ENCODE assay signal across 18 cellular contexts in the genomic region with DNA sequence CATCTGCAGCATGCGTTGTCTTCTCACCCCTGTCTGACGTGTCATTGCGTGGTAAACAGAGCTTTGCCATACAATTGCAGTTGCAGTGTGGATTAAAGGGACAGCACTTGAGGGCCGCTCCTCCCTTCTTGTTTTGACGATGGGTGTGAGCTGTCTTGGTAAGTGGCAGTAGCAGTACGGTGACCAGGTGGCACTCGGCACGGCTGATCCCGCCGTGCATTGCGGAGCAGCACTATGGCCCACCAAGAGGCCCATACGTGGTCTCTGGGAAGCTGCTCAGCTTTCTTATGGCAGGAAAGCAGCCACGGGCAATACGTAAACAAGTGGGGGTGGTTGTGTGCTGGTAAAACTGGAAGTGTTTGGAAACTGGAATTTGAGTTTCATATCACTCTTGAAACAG. TPM values are rescaled to one million over a fixed set of nuclear protein-coding genes. Genes with fewer than 3 reads are reported as not detected.
A peak's percentile ranks its signal among the peaks of the same experiment; 100 is the strongest.
DNase-seq lines count a peak whose midpoint lies in the region; ATAC-seq and TF ChIP-seq lines count a peak whose summit lies in the region.
"Had no signal": no experiment of that assay in that cellular context is flagged by ENCODE, and none has a peak within 500 bp of the region (broad histone marks: within the 10 kb centered on the region; RNA-seq: fewer than 3 reads in every experiment).

No MANE protein-coding gene starts in this region.

- H3K4me3 Mint-ChIP-seq in activated naive CD4-positive, alpha-beta T cell treated with anti-CD3 and anti-CD28 coated beads, Interleukin-2, amount 50 U/mL, for 24 hours, result no peak overlapping the region
- no peak overlapping the region for H3K4me3 Mint-ChIP-seq in T-helper 17 cell
- H3K4me3 Mint-ChIP-seq: HFFc6 had no signal

- no peaks in the 10 kb centered on the region for H3K9me3 Mint-ChIP-seq in activated naive CD4-positive, alpha-beta T cell treated with anti-CD3 and anti-CD28 coated beads, Interleukin-2, amount 50 U/mL, for 24 hours
- H3K9me3 Mint-ChIP-seq: HFFc6 had no signal

- H3K36me3 ChIP-seq in upper lobe of right lung (no peaks in the 10 kb centered on the region), esophagus squamous epithelium (peaks cover 0 to 56% (median 0%) of the 10 kb centered on the region in 3 donors)

- no peaks in the 10 kb centered on the region for H3K27me3 ChIP-seq in upper lobe of right lung
- no peaks in the 10 kb centered on the region for H3K27me3 ChIP-seq in esophagus squamous epithelium
- H3K27me3 ChIP-seq: BLaER1, SJSA1 had no signal

- WGBS in esophagus squamous epithelium, 2 donors, result 87 to 88% methylated on average over 6 to 14 of the region's 14 CpGs

- no peak for TF ChIP-seq CTCF in fibroblast of villous mesenchyme (IDR thresholded peaks at IDR 0.05; ENCODE audit: insufficient read depth, low read depth, low read length)
- no peak for TF ChIP-seq CTCF in upper lobe of right lung (IDR thresholded peaks at IDR 0.05)
- TF ChIP-seq CTCF in esophagus squamous epithelium (IDR thresholded peaks at IDR 0.05), result no peak

- H3K4me3 ChIP-seq in fibroblast of villous mesenchyme (ENCODE audit: low read depth, low read length) (no peak overlapping the region), upper lobe of right lung (no peak overlapping the region), esophagus squamous epithelium (no peak overlapping the region)
- H3K4me3 ChIP-seq: BLaER1, SJSA1 had no signal

- no peak for TF ChIP-seq POLR2A in esophagus squamous epithelium (IDR thresholded peaks at IDR 0.05)

- peaks cover 69% of the 10 kb centered on the region for H3K4me1 Mint-ChIP-seq in activated naive CD4-positive, alpha-beta T cell treated with anti-CD3 and anti-CD28 coated beads, Interleukin-2, amount 50 U/mL, for 24 hours
- peaks cover 45% of the 10 kb centered on the region for H3K4me1 Mint-ChIP-seq in T-helper 17 cell

- H3K27ac Mint-ChIP-seq in activated naive CD4-positive, alpha-beta T cell treated with anti-CD3 and anti-CD28 coated beads, Interleukin-2, amount 50 U/mL, for 24 hours, result peak overlapping the region; percentile 70
- peak overlapping the region; percentile 56 for H3K27ac Mint-ChIP-seq in T-helper 17 cell
- H3K27ac Mint-ChIP-seq: HFFc6 had no signal

- H3K27ac ChIP-seq in upper lobe of right lung (no peak overlapping the region), esophagus squamous epithelium (no peak overlapping the region)
- H3K27ac ChIP-seq: BLaER1, HL-60, KMS-11, SJSA1 had no signal

- no peaks in the 10 kb centered on the region for H3K27me3 Mint-ChIP-seq in activated naive CD4-positive, alpha-beta T cell treated with anti-CD3 and anti-CD28 coated beads, Interleukin-2, amount 50 U/mL, for 24 hours
- H3K27me3 Mint-ChIP-seq in T-helper 17 cell, result no peaks in the 10 kb centered on the region

- peaks cover 8% of the 10 kb centered on the region for H3K4me1 ChIP-seq in upper lobe of right lung
- peaks cover 0 to 11% (median 10%) of the 10 kb centered on the region in 3 donors for H3K4me1 ChIP-seq in esophagus squamous epithelium
- H3K4me1 ChIP-seq: SJSA1 had no signal

- H3K36me3 Mint-ChIP-seq in activated naive CD4-positive, alpha-beta T cell treated with anti-CD3 and anti-CD28 coated beads, Interleukin-2, amount 50 U/mL, for 24 hours, result peaks cover 18% of the 10 kb centered on the region
- peaks cover 16% of the 10 kb centered on the region for H3K36me3 Mint-ChIP-seq in T-helper 17 cell (ENCODE audit: low read depth)

- intact Hi-C loops in upper lobe of right lung (cut with DNase I), result no loop called here
- intact Hi-C loops in esophagus squamous epithelium (cut with DNase I), result no loop called here

- ATAC-seq in T-helper 17 cell (no peak), upper lobe of right lung (no peak)

- no peaks in the 10 kb centered on the region for H3K9me3 ChIP-seq in T-helper 17 cell (ENCODE audit: control insufficient read depth, low read length, poor library complexity, severe bottlenecking)
- no peaks in the 10 kb centered on the region for H3K9me3 ChIP-seq in upper lobe of right lung
- no peaks in the 10 kb centered on the region for H3K9me3 ChIP-seq in esophagus squamous epithelium
- H3K9me3 ChIP-seq: BLaER1, SJSA1 had no signal

- no peak for DNase-seq in activated naive CD4-positive, alpha-beta T cell (lab: John Stamatoyannopoulos, UW)
- DNase-seq in T-helper 17 cell (no peak), fibroblast of villous mesenchyme (ENCODE audit: low read depth) (peak; percentile 18), upper lobe of right lung (peak; percentile 30), Kasumi-1 (lab: John Stamatoyannopoulos, UW) (no peak), esophagus squamous epithelium (lab: John Stamatoyannopoulos, UW) (no peak)
- no peak for DNase-seq in stimulated activated CD4-positive, alpha-beta T cell treated with anti-CD3 and anti-CD28 coated beads, Interleukin-12 subunit alpha, Interleukin-12 subunit beta, amount 100 ng/mL, for 4 hours
- DNase-seq: DMS79, HFFc6, NCI-H1417 treated with DMSO at 0.1 percent for 48 hours, NCI-H2029, NCI-H345, NCI-H526 had no signal

RNA-seq across cellular contexts. Expression of a gene that starts 25.1 kb away (rescaled TPM):
- total RNA-seq in T-helper 17 cell (100 to 1,000 TPM; 106 to 108 TPM), fibroblast of villous mesenchyme (41.9 and 43.6 TPM in 2 replicates), upper lobe of right lung (82.7 TPM), esophagus squamous epithelium (10 to 100 TPM; 42.8 to 87.0 (median 65.0) TPM)

RNA-seq across cellular contexts. Expression of a gene that starts 38.4 kb away (rescaled TPM):
- 10 to 100 TPM; 54.8 to 83.8 TPM for total RNA-seq in T-helper 17 cell
- total RNA-seq in fibroblast of villous mesenchyme, result 12.5 and 15.1 TPM in 2 replicates
- total RNA-seq in upper lobe of right lung, result 69.1 TPM
- total RNA-seq in esophagus squamous epithelium, result 100 to 1,000 TPM in 2 of 4 donors, 10 to 100 TPM in 2; 53.3 to 121 (median 89.6) TPM

RNA-seq across cellular contexts. Expression of a gene that starts 53.6 kb away (rescaled TPM):
- total RNA-seq in T-helper 17 cell (10 to 100 TPM; 12.1 to 18.2 TPM), fibroblast of villous mesenchyme (18.0 and 18.6 TPM in 2 replicates), upper lobe of right lung (18.3 TPM), esophagus squamous epithelium (10 to 100 TPM; 17.5 to 28.8 (median 25.2) TPM)

Comparison
In these comparisons a context has a peak if more than half of its experiments do, and no peak if none do; other contexts are left out.
1. DNase-seq: peak in fibroblast of villous mesenchyme (single experiment) and upper lobe of right lung (single experiment); none in activated naive CD4-positive, alpha-beta T cell (0 of 4), T-helper 17 cell (0 of 3), Kasumi-1 (0 of 2), esophagus squamous epithelium (single experiment) and stimulated activated CD4-positive, alpha-beta T cell treated with anti-CD3 and anti-CD28 coated beads, Interleukin-12 subunit alpha, Interleukin-12 subunit beta, amount 100 ng/mL, for 4 hours (single experiment).